Comparison of ENCODE assay signal across 1 cellular context in the genomic region with DNA sequence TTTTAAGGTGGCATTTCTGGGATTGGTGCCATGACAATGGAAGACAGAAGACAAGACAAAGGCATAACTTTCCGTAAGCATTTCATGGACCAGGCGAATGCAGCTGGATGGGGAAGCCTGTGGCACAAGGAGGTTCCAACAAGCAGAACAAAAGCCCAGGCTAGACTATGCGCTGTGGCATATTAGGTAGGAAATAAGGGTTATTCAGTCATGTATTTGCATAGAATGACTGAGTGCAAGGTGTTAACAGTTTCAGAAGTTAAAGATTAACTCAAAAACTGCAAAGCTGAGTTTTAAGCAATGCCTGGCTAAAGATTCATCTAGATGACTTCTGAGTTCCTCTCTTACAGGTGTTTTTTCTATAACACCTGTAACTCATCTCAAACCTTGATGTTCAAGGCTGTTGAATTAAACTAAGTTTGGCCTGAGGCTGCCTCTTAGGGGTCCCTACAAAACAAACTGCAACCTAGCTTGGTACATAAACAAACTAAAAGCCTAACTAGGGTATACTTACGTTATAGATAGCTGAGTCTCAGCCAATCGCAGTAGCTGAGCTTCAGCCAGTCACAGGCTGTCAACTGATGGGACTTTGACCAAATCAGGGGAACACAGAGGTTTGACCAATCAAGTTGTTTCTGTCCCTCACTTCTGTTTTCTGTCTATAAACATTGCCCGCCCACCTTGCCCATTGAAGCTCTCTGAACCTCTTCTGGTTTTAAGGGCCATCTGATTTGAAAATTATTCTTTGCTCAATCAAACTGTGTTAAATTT.
TF ChIP-seq lines count a peak whose summit lies in the region.

No MANE protein-coding gene starts in this region.

TF ChIP-seq in GM23338, 12 proteins besides CTCF, POLR2A, EP300 and RAD21 (continued from another document):
- TF ChIP-seq, protein P1, sequence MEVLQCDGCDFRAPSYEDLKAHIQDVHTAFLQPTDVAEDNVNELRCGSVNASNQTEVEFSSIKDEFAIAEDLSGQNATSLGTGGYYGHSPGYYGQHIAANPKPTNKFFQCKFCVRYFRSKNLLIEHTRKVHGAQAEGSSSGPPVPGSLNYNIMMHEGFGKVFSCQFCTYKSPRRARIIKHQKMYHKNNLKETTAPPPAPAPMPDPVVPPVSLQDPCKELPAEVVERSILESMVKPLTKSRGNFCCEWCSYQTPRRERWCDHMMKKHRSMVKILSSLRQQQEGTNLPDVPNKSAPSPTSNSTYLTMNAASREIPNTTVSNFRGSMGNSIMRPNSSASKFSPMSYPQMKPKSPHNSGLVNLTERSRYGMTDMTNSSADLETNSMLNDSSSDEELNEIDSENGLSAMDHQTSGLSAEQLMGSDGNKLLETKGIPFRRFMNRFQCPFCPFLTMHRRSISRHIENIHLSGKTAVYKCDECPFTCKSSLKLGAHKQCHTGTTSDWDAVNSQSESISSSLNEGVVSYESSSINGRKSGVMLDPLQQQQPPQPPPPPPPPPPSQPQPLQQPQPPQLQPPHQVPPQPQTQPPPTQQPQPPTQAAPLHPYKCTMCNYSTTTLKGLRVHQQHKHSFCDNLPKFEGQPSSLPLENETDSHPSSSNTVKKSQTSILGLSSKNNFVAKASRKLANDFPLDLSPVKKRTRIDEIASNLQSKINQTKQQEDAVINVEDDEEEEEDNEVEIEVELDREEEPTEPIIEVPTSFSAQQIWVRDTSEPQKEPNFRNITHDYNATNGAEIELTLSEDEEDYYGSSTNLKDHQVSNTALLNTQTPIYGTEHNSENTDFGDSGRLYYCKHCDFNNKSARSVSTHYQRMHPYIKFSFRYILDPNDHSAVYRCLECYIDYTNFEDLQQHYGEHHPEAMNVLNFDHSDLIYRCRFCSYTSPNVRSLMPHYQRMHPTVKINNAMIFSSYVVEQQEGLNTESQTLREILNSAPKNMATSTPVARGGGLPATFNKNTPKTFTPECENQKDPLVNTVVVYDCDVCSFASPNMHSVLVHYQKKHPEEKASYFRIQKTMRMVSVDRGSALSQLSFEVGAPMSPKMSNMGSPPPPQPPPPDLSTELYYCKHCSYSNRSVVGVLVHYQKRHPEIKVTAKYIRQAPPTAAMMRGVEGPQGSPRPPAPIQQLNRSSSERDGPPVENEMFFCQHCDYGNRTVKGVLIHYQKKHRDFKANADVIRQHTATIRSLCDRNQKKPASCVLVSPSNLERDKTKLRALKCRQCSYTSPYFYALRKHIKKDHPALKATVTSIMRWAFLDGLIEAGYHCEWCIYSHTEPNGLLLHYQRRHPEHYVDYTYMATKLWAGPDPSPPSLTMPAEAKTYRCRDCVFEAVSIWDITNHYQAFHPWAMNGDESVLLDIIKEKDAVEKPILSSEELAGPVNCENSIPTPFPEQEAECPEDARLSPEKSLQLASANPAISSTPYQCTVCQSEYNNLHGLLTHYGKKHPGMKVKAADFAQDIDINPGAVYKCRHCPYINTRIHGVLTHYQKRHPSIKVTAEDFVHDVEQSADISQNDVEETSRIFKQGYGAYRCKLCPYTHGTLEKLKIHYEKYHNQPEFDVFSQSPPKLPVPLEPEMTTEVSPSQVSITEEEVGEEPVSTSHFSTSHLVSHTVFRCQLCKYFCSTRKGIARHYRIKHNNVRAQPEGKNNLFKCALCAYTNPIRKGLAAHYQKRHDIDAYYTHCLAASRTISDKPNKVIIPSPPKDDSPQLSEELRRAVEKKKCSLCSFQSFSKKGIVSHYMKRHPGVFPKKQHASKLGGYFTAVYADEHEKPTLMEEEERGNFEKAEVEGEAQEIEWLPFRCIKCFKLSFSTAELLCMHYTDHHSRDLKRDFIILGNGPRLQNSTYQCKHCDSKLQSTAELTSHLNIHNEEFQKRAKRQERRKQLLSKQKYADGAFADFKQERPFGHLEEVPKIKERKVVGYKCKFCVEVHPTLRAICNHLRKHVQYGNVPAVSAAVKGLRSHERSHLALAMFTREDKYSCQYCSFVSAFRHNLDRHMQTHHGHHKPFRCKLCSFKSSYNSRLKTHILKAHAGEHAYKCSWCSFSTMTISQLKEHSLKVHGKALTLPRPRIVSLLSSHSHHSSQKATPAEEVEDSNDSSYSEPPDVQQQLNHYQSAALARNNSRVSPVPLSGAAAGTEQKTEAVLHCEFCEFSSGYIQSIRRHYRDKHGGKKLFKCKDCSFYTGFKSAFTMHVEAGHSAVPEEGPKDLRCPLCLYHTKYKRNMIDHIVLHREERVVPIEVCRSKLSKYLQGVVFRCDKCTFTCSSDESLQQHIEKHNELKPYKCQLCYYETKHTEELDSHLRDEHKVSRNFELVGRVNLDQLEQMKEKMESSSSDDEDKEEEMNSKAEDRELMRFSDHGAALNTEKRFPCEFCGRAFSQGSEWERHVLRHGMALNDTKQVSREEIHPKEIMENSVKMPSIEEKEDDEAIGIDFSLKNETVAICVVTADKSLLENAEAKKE (CRISPR knock-in tag; IDR thresholded peaks at IDR 0.05): no peak
- no peak for TF ChIP-seq ZNF331 (CRISPR knock-in tag; IDR thresholded peaks at IDR 0.05; ENCODE audit: low read depth)
- TF ChIP-seq EZH2 (IDR thresholded peaks at IDR 0.05; ENCODE audit: low read depth, unreplicated experiment): no peak
- TF ChIP-seq, protein P2, sequence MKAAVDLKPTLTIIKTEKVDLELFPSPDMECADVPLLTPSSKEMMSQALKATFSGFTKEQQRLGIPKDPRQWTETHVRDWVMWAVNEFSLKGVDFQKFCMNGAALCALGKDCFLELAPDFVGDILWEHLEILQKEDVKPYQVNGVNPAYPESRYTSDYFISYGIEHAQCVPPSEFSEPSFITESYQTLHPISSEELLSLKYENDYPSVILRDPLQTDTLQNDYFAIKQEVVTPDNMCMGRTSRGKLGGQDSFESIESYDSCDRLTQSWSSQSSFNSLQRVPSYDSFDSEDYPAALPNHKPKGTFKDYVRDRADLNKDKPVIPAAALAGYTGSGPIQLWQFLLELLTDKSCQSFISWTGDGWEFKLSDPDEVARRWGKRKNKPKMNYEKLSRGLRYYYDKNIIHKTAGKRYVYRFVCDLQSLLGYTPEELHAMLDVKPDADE (IDR thresholded peaks at IDR 0.05): no peak
- TF ChIP-seq, protein P3, sequence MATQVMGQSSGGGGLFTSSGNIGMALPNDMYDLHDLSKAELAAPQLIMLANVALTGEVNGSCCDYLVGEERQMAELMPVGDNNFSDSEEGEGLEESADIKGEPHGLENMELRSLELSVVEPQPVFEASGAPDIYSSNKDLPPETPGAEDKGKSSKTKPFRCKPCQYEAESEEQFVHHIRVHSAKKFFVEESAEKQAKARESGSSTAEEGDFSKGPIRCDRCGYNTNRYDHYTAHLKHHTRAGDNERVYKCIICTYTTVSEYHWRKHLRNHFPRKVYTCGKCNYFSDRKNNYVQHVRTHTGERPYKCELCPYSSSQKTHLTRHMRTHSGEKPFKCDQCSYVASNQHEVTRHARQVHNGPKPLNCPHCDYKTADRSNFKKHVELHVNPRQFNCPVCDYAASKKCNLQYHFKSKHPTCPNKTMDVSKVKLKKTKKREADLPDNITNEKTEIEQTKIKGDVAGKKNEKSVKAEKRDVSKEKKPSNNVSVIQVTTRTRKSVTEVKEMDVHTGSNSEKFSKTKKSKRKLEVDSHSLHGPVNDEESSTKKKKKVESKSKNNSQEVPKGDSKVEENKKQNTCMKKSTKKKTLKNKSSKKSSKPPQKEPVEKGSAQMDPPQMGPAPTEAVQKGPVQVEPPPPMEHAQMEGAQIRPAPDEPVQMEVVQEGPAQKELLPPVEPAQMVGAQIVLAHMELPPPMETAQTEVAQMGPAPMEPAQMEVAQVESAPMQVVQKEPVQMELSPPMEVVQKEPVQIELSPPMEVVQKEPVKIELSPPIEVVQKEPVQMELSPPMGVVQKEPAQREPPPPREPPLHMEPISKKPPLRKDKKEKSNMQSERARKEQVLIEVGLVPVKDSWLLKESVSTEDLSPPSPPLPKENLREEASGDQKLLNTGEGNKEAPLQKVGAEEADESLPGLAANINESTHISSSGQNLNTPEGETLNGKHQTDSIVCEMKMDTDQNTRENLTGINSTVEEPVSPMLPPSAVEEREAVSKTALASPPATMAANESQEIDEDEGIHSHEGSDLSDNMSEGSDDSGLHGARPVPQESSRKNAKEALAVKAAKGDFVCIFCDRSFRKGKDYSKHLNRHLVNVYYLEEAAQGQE (IDR thresholded peaks at IDR 0.05; ENCODE audit: unreplicated experiment): no peak
- no peak for TF ChIP-seq EZH2phosphoT487 (IDR thresholded peaks at IDR 0.05; ENCODE audit: unreplicated experiment)
